22 cellular contexts compared by ENCODE assay signal in the genomic region with DNA sequence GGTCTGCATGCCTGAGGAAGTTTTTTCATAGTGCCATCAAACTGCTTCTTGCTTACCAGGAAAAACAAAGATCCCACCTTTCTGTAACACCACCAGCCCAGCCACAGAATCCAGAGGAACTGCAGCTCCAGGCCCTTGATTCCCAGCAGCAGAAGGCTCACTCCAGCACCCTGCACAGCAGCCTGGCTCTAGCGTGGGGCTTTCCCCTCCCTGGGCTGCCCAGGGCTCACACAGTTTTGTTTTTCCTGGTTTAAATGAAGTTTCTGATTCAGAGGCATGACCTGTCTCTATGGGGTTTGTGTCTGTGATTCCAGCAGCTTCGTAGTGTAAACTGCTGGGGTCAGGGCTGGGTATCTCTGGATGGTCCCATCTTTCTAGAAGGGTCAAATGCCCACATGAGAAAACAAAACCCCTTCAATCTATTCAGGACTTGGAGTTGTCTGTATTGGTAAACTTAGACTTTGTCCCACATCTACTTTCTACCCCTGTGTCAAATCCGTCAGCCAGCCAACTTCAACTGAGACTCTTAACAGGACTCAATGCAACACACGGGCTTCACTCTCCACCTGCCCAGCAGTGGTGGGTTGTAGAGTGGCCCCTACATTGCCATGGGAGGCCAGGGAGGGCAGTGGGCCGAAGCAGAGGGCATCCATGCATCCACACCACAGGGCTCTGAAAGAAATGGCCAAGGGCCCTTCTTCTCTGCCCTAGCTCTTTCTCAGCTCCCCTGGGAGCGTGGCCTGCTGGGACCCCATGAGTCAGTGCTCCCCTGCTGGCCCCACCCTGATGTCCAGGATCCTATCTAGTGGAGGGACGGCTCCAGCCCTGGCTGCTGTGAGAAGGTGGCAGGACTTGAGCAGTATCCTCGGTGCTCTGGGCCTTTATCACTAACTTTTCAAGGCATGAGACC.
DNase-seq lines count a peak whose midpoint lies in the region; ATAC-seq and TF ChIP-seq lines count a peak whose summit lies in the region.
"Had no signal": no experiment of that assay in that cellular context is flagged by ENCODE, and none has a peak within 500 bp of the region (broad histone marks: within the 10 kb centered on the region; RNA-seq: fewer than 3 reads in every experiment).

No MANE protein-coding gene starts in this region.

- no peak overlapping the region for H3K4me2 ChIP-seq in IMR-90 (ENCODE audit: low read depth, low read length)
- no peak overlapping the region for H3K4me2 ChIP-seq in mesendoderm (ENCODE audit: low read length)
- H3K4me2 ChIP-seq: neural progenitor cell had no signal

- H3K23ac ChIP-seq in IMR-90 (ENCODE audit: low read depth, low read length): 0 out of 2 replicates have a peak overlapping the region, but pooled peaks have one; percentile 10
- no peak overlapping the region for H3K23ac ChIP-seq in mesendoderm (ENCODE audit: low read length)

- H3K4ac ChIP-seq in IMR-90 (ENCODE audit: low read depth, low read length) (peak overlapping the region; percentile 33; the same call in 1 of the 2 replicates), mesendoderm (ENCODE audit: low read depth, low read length) (no peak overlapping the region)

- 0 out of 2 replicates have a peak, but pooled peaks cover 8% of the 10 kb centered on the region for H4K20me1 ChIP-seq in IMR-90 (ENCODE audit: insufficient read depth, low read length)

- H3K4me3 Mint-ChIP-seq in CD4-positive, CD25-positive, alpha-beta regulatory T cell: peak overlapping the region in 2 of 4 donors; percentile 10 to 55
- H3K4me3 Mint-ChIP-seq in activated CD8-positive, alpha-beta T cell treated with anti-CD3 and anti-CD28 coated beads for 36 hours: no peak overlapping the region
- H3K4me3 Mint-ChIP-seq: activated naive CD8-positive, alpha-beta T cell; activated T-cell treated with anti-CD3 and anti-CD28 coated beads, Interleukin-2, amount 50 U/mL, for 72 hours; CD14-positive monocyte; mesothelial cell of epicardium; neural progenitor cell had no signal

- CTCF ChIA-PET in IMR-90 (lab: Yijun Ruan, JAX): interaction anchor here (0.9 kb wide), 1 partner anchor 15 kb away, joined by 3 read pairs; no protein-coding TSS in a partner anchor
- CTCF ChIA-PET in activated CD8-positive, alpha-beta T cell treated with anti-CD3 and anti-CD28 coated beads for 36 hours (lab: Charles Lee): interaction anchor here (1.4 kb wide), 1 partner anchor 20 kb away, joined by 3 read pairs; no protein-coding TSS in a partner anchor

- no peak overlapping the region for H3K4me3 ChIP-seq in CD4-positive, CD25-positive, alpha-beta regulatory T cell (ENCODE audit: low read depth, low read length)
- no peak overlapping the region for H3K4me3 ChIP-seq in IMR-90 (ENCODE audit: insufficient read depth, low read depth, low read length)
- no peak overlapping the region for H3K4me3 ChIP-seq in mesendoderm (ENCODE audit: low read length)
- H3K4me3 ChIP-seq: body of pancreas, colonic mucosa, neural progenitor cell, testis had no signal

- H3K56ac ChIP-seq in IMR-90 (ENCODE audit: extremely low read depth, insufficient read depth, low read length) (no peak overlapping the region), mesendoderm (ENCODE audit: low read length) (peak overlapping the region; percentile 40)

- POLR2A ChIA-PET in IMR-90 (lab: Charles Lee; ENCODE audit: unreplicated experiment): no interaction called here
- POLR2A ChIA-PET in activated CD8-positive, alpha-beta T cell treated with anti-CD3 and anti-CD28 coated beads for 36 hours (lab: Charles Lee): no interaction called here

- no peak overlapping the region; the same call in 1 of the 2 replicates for H3K14ac ChIP-seq in IMR-90 (replicated peaks; ENCODE audit: low read depth, low read length)

- peaks cover 43% of the 10 kb centered on the region for H3K9me1 ChIP-seq in IMR-90 (ENCODE audit: insufficient read depth, low read length)

- H3K9me3 ChIP-seq in CD4-positive, CD25-positive, alpha-beta regulatory T cell (ENCODE audit: control insufficient read depth in 2 of 2, low read length in 2 of 2): no peaks in the 10 kb centered on the region
- no peaks in the 10 kb centered on the region for H3K9me3 ChIP-seq in IMR-90 (ENCODE audit: control insufficient read depth, insufficient read depth, low read length)
- H3K9me3 ChIP-seq: body of pancreas, colonic mucosa, testis had no signal

- dilution Hi-C loops in IMR-90 (cut with HindIII; ENCODE audit: low sequenced_read_pairs, unreplicated experiment): no loop called here

- 100% methylated on average over 1 of the region's 8 CpGs; no CpG with 5 or more reads in 1 of the 2 experiments for WGBS in IMR-90 (ENCODE audit: extremely low coverage in 2 of 2, insufficient read length in 1 of 2), 2 experiments
- WGBS in mesendoderm (ENCODE audit: extremely low coverage, insufficient coverage, low lambda C conversion rate): no CpG with 5 or more reads among the region's 8 CpGs

- no peak overlapping the region; a peak in 1 of 4 replicates for H4K8ac ChIP-seq in IMR-90 (ENCODE audit: low read depth in 2 of 2, low read length in 2 of 2)
- H4K8ac ChIP-seq in mesendoderm (ENCODE audit: low read depth, low read length): no peak overlapping the region

- peaks cover 48% of the 10 kb centered on the region for H3K4me1 ChIP-seq in CD4-positive, CD25-positive, alpha-beta regulatory T cell (ENCODE audit: control insufficient read depth, insufficient read depth, low read length, poor library complexity, severe bottlenecking)
- peaks cover 41% of the 10 kb centered on the region for H3K4me1 ChIP-seq in IMR-90 (ENCODE audit: control insufficient read depth, insufficient read depth, low read length)
- peaks cover 33% of the 10 kb centered on the region for H3K4me1 ChIP-seq in mesendoderm (ENCODE audit: control insufficient read depth, low read depth, low read length)
- H3K4me1 ChIP-seq: testis had no signal

- H2BK5ac ChIP-seq in IMR-90 (ENCODE audit: low read depth, low read length, poor library complexity, severe bottlenecking): no peak overlapping the region
- H2BK5ac ChIP-seq in mesendoderm (ENCODE audit: low read length): no peak overlapping the region

- no peak for TF ChIP-seq CTCF in IMR-90 (conservative IDR thresholded peaks at IDR 0.05; ENCODE audit: low read depth, low read length)
- no peak for TF ChIP-seq CTCF in activated CD8-positive, alpha-beta T cell treated with anti-CD3 and anti-CD28 coated beads for 36 hours (IDR thresholded peaks at IDR 0.05)

- no peak overlapping the region for H2AFZ ChIP-seq in IMR-90 (replicated peaks; ENCODE audit: low read length, poor library complexity)
- H2AFZ ChIP-seq: neural progenitor cell had no signal

- no peaks in the 10 kb centered on the region for H3K36me3 ChIP-seq in CD4-positive, CD25-positive, alpha-beta regulatory T cell (ENCODE audit: control insufficient read depth, insufficient read depth, low read length)
- H3K36me3 ChIP-seq in IMR-90 (ENCODE audit: control insufficient read depth, insufficient read depth, low read length) (no peaks in the 10 kb centered on the region), mesendoderm (ENCODE audit: control insufficient read depth, insufficient read depth, low read length) (no peaks in the 10 kb centered on the region)
- H3K36me3 ChIP-seq: colonic mucosa, neural progenitor cell had no signal

- no peak overlapping the region for H3K18ac ChIP-seq in IMR-90 (ENCODE audit: low read depth, low read length)
- no peak overlapping the region for H3K18ac ChIP-seq in mesendoderm (ENCODE audit: low read length)

- H2BK120ac ChIP-seq in IMR-90 (ENCODE audit: low read depth, low read length) (0 out of 2 replicates have a peak overlapping the region, but pooled peaks have one; percentile 11), mesendoderm (ENCODE audit: low read depth, low read length) (no peak overlapping the region)

- peaks cover 23 to 86% (median 65%) of the 10 kb centered on the region in 4 donors for H3K4me1 Mint-ChIP-seq in CD4-positive, CD25-positive, alpha-beta regulatory T cell
- peaks cover 53% of the 10 kb centered on the region for H3K4me1 Mint-ChIP-seq in activated CD8-positive, alpha-beta T cell treated with anti-CD3 and anti-CD28 coated beads for 36 hours (ENCODE audit: low read depth)

- H2BK15ac ChIP-seq in IMR-90 (ENCODE audit: low read depth, low read length) (no peak overlapping the region; the same call in 2 of the 3 replicates), mesendoderm (replicated peaks; ENCODE audit: low read depth) (no peak overlapping the region)

- H4K5ac ChIP-seq in IMR-90 (ENCODE audit: low read depth, low read length) (no peak overlapping the region), mesendoderm (ENCODE audit: low read length) (no peak overlapping the region)

- H3K9ac ChIP-seq in IMR-90 (ENCODE audit: low read depth, low read length) (no peak overlapping the region), mesendoderm (ENCODE audit: low read length) (peak overlapping the region; percentile 4)
- H3K9ac ChIP-seq: neural progenitor cell had no signal

- intact Hi-C loops in IMR-90 (cut with micrococcal nuclease): no loop called here
- intact Hi-C loops in activated CD8-positive, alpha-beta T cell treated with anti-CD3 and anti-CD28 coated beads for 36 hours (cut with micrococcal nuclease): no loop called here

- H3K27me3 ChIP-seq in CD4-positive, CD25-positive, alpha-beta regulatory T cell (ENCODE audit: control insufficient read depth, insufficient read depth, low read length): no peaks in the 10 kb centered on the region
- H3K27me3 ChIP-seq in IMR-90 (ENCODE audit: control insufficient read depth, insufficient read depth, low read length) (no peaks in the 10 kb centered on the region), mesendoderm (ENCODE audit: insufficient read depth, low read length, poor library complexity) (no peaks in the 10 kb centered on the region)
- H3K27me3 ChIP-seq: body of pancreas, colonic mucosa, neural progenitor cell, testis had no signal

- no peak for ATAC-seq in CD4-positive, CD25-positive, alpha-beta regulatory T cell (ENCODE audit: low read depth in 2 of 2)
- ATAC-seq in IMR-90 (ENCODE audit: low read depth) (peak; percentile 54), esophagus mucosa (peak; percentile 19), GM21515 (IDR thresholded peaks at IDR 0.05; ENCODE audit: unreplicated experiment) (no peak), GM19328 (IDR thresholded peaks at IDR 0.05; ENCODE audit: unreplicated experiment) (no peak)
- no peak for ATAC-seq in activated CD8-positive, alpha-beta T cell treated with anti-CD3 and anti-CD28 coated beads for 36 hours
- ATAC-seq: activated T-cell treated with anti-CD3 and anti-CD28 coated beads, Interleukin-2, amount 50 U/mL, for 72 hours; body of pancreas had no signal

- H3K27me3 Mint-ChIP-seq in CD4-positive, CD25-positive, alpha-beta regulatory T cell: no peaks in the 10 kb centered on the region
- no peaks in the 10 kb centered on the region for H3K27me3 Mint-ChIP-seq in activated CD8-positive, alpha-beta T cell treated with anti-CD3 and anti-CD28 coated beads for 36 hours
- H3K27me3 Mint-ChIP-seq: activated naive CD8-positive, alpha-beta T cell had no signal

- H3K79me1 ChIP-seq in IMR-90 (ENCODE audit: low read depth in 1 of 2, low read length in 2 of 2) (peaks cover 6 to 64% of the 10 kb centered on the region in 2 experiments; a peak in 3 of 4 replicates), mesendoderm (ENCODE audit: low read length) (peaks cover 14% of the 10 kb centered on the region)

- H3K27ac ChIP-seq in CD4-positive, CD25-positive, alpha-beta regulatory T cell (ENCODE audit: insufficient read depth, low read length, poor library complexity, severe bottlenecking): no peak overlapping the region
- H3K27ac ChIP-seq in IMR-90 (ENCODE audit: insufficient read depth, low read length) (no peak overlapping the region), mesendoderm (ENCODE audit: low read depth, low read length) (no peak overlapping the region)
- H3K27ac ChIP-seq: body of pancreas, colonic mucosa, neural progenitor cell, testis had no signal

- no peaks in the 10 kb centered on the region for H3K79me2 ChIP-seq in mesendoderm (ENCODE audit: control insufficient read depth, insufficient read depth, low read length)

- H3K36me3 Mint-ChIP-seq in CD4-positive, CD25-positive, alpha-beta regulatory T cell: peaks cover 25% of the 10 kb centered on the region
- no peaks in the 10 kb centered on the region for H3K36me3 Mint-ChIP-seq in activated CD8-positive, alpha-beta T cell treated with anti-CD3 and anti-CD28 coated beads for 36 hours (ENCODE audit: low read depth)
- H3K36me3 Mint-ChIP-seq: mesothelial cell of epicardium, neural progenitor cell had no signal

- no peak for TF ChIP-seq RAD21 in IMR-90 (IDR thresholded peaks at IDR 0.05; ENCODE audit: low read length)

- H2BK20ac ChIP-seq in IMR-90 (ENCODE audit: low read depth, low read length): no peak overlapping the region

- TF ChIP-seq POLR2A in IMR-90 (IDR thresholded peaks at IDR 0.05; ENCODE audit: low read depth, low read length): no peak

- H2AK9ac ChIP-seq in IMR-90 (replicated peaks; ENCODE audit: low read depth, low read length, poor library complexity): peak overlapping the region; percentile 19

- H3K27ac Mint-ChIP-seq in CD4-positive, CD25-positive, alpha-beta regulatory T cell: peak overlapping the region; percentile 47 to 67 (median 67)
- no peak overlapping the region for H3K27ac Mint-ChIP-seq in activated CD8-positive, alpha-beta T cell treated with anti-CD3 and anti-CD28 coated beads for 36 hours
- H3K27ac Mint-ChIP-seq: activated naive CD8-positive, alpha-beta T cell; activated T-cell treated with anti-CD3 and anti-CD28 coated beads, Interleukin-2, amount 50 U/mL, for 72 hours; mesothelial cell of epicardium; neural progenitor cell had no signal

- H2AK5ac ChIP-seq in IMR-90 (ENCODE audit: low read depth, low read length) (0 out of 2 replicates have a peak overlapping the region, but pooled peaks have one; percentile 15), mesendoderm (ENCODE audit: low read length) (no peak overlapping the region)

- in situ Hi-C loops in IMR-90 (cut with MboI; ENCODE audit: low sequenced_read_pairs): no loop called here

- peak overlapping the region; percentile 26; the same call in 1 of the 2 replicates for H4K91ac ChIP-seq in IMR-90 (ENCODE audit: insufficient read depth, low read depth, low read length)

- DNase-seq in CD4-positive, CD25-positive, alpha-beta regulatory T cell: no peak
- DNase-seq in IMR-90 (peak; percentile 49), mesendoderm (no peak), SKM-1 treated with dmso at 0.1 percent for 144 hours (lab: John Stamatoyannopoulos, UW; ENCODE audit: unreplicated experiment) (no peak)
- no peak for DNase-seq in activated CD8-positive, alpha-beta T cell treated with anti-CD3 and anti-CD28 coated beads for 36 hours
- DNase-seq: activated CD8-positive, alpha-beta memory T cell treated with anti-CD3 and anti-CD28 coated beads for 24 hours; activated T-cell treated with anti-CD3 and anti-CD28 coated beads, Interleukin-2, amount 50 U/mL, for 72 hours; body of pancreas; colonic mucosa; Karpas-422; NCI-H1105 treated with DMSO at 0.1 percent for 48 hours; NCI-H526 treated with DMSO at 0.1 percent for 48 hours; SHP77 treated with DMSO at 0.1 percent for 48 hours; stimulated activated CD4-positive, alpha-beta T cell treated with anti-CD3 and anti-CD28 coated beads, Interleukin-12 subunit alpha, Interleukin-12 subunit beta, amount 100 ng/mL, for 4 hours; testis had no signal

- H3K9me3 Mint-ChIP-seq in CD4-positive, CD25-positive, alpha-beta regulatory T cell: no peaks in the 10 kb centered on the region
- H3K9me3 Mint-ChIP-seq in activated CD8-positive, alpha-beta T cell treated with anti-CD3 and anti-CD28 coated beads for 36 hours: no peaks in the 10 kb centered on the region
- H3K9me3 Mint-ChIP-seq: activated T-cell treated with anti-CD3 and anti-CD28 coated beads, Interleukin-2, amount 50 U/mL, for 72 hours; CD14-positive monocyte; mesothelial cell of epicardium; neural progenitor cell had no signal

- BruUV-seq in IMR-90 (replicated peaks; lab: Mats Ljungman, UMichigan): no TSS peak

Comparison
In these comparisons a context has a peak if more than half of its experiments do, and no peak if none do; other contexts are left out.
1. ATAC-seq: peak in IMR-90 (single experiment) and esophagus mucosa (single experiment); none in CD4-positive, CD25-positive, alpha-beta regulatory T cell (0 of 2), GM21515 (single experiment), GM19328 (single experiment) and activated CD8-positive, alpha-beta T cell treated with anti-CD3 and anti-CD28 coated beads for 36 hours (single experiment).